Comparison of ENCODE assay signal across 1 cellular context in genomic region chr1:96698332-96698983, GRCh38.
TF ChIP-seq lines count a peak whose summit lies in the region.

No MANE protein-coding gene starts in this region.

TF ChIP-seq in SK-N-SH, 30 proteins besides CTCF, POLR2A, EP300 and RAD21 (continued from another document):
- TF ChIP-seq USF1 (IDR thresholded peaks at IDR 0.05; ENCODE audit: borderline replicate concordance, low read depth) (no peak), NRF1 (IDR thresholded peaks at IDR 0.05; ENCODE audit: low read depth, low read length) (no peak), FOXM1 (IDR thresholded peaks at IDR 0.05; ENCODE audit: low read depth) (no peak)
